8 cellular contexts compared by ENCODE assay signal in the genomic region with DNA sequence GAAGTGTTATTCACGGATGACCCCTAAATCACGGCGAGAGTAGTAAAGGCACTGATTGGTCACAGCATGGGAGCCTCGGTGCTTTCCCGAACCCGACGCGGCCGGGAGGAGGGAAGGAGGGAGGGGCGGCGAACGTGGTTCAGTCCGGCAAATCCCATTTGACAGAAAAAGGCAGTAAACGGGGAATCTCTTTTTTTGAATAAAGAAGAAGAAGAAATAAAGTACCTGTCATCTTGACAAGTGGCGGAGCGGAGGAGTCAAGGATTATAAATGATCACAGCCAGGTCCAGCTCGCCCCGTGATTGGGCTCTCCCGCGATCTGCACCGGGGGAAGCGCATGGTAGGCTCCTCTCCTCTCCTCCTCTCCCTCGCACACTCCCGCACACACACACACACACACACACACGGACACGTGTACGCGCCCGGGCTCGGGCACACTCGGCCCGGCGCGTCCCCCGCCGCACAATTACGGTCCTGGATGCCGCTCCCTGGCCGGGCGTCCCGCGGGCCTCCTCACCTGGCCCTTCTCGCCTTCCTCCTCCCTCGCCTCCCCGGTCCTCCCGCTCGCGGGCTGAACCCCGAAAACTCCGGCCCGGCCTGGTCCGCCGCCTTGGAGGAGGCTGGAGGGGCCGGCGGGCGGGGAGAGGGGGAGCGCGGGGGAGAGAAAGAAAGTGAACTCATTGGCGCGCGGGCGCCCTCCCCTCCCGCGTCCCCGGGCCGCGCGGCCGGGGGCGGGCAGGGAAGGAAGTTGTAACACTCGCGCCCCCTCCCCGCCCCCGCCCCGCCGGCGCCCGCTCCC.
A peak's percentile ranks its signal among the peaks of the same experiment; 100 is the strongest.
DNase-seq lines count a peak whose midpoint lies in the region; ATAC-seq, FAIRE-seq and TF ChIP-seq lines count a peak whose summit lies in the region.

No MANE protein-coding gene starts in this region.

- H3K9me1 ChIP-seq in keratinocyte (ENCODE audit: control insufficient read depth, extremely low read depth, insufficient read depth, low read length): no peaks in the 10 kb centered on the region

- no peak for DNase-seq in CD8-positive, alpha-beta memory T cell
- peak; percentile 47 for DNase-seq in NCI-H2227 treated with DMSO at 0.1 percent for 48 hours (lab: John Stamatoyannopoulos, UW)
- DNase-seq in brain microvascular endothelial cell: peak; percentile 77
- no peak for DNase-seq in keratinocyte (ENCODE audit: low read depth, low spot score)
- no peak for DNase-seq in stimulated activated naive B cell treated with anti-CD40 and anti-IgM and Interleukin-4, amounts not matched to agents 10 μg/mL and 1 μg/mL and 100 μg/mL, for 72 hours
- no peak for DNase-seq in ureter (ENCODE audit: low spot score)
- DNase-seq in NCI-H1048 (lab: John Stamatoyannopoulos, UW): no peak

- H3K27me3 ChIP-seq in CD8-positive, alpha-beta memory T cell (ENCODE audit: insufficient read depth, low read length, poor library complexity, severe bottlenecking): peaks cover 10% of the 10 kb centered on the region
- H3K27me3 ChIP-seq in brain microvascular endothelial cell (replicated peaks) (no peaks in the 10 kb centered on the region), keratinocyte (ENCODE audit: control insufficient read depth, extremely low read depth, insufficient read depth, low read length) (no peaks in the 10 kb centered on the region)

- CTCF ChIA-PET in CD8-positive, alpha-beta memory T cell (lab: Charles Lee): no interaction called here

- peak overlapping the region in 5 of 7 donors; percentile 49 to 77 (median 58) for H3K4me3 Mint-ChIP-seq in CD8-positive, alpha-beta memory T cell
- peak overlapping the region; percentile 74 to 76 for H3K4me3 Mint-ChIP-seq in stimulated activated naive B cell treated with anti-CD40 and anti-IgM and Interleukin-4, amounts not matched to agents 10 μg/mL and 1 μg/mL and 100 μg/mL, for 72 hours

- H3K36me3 ChIP-seq in CD8-positive, alpha-beta memory T cell (ENCODE audit: insufficient read depth, low read length): no peaks in the 10 kb centered on the region
- H3K36me3 ChIP-seq in brain microvascular endothelial cell (replicated peaks): no peaks in the 10 kb centered on the region
- H3K36me3 ChIP-seq in keratinocyte (ENCODE audit: control insufficient read depth in 2 of 2, extremely low read depth in 1 of 2, insufficient read depth in 2 of 2, low read length in 2 of 2): no peaks in the 10 kb centered on the region

- H3K27me3 Mint-ChIP-seq in CD8-positive, alpha-beta memory T cell: peaks cover 50 to 70% of the 10 kb centered on the region in 2 donors
- H3K27me3 Mint-ChIP-seq in stimulated activated naive B cell treated with anti-CD40 and anti-IgM and Interleukin-4, amounts not matched to agents 10 μg/mL and 1 μg/mL and 100 μg/mL, for 72 hours: peaks cover 53 to 58% of the 10 kb centered on the region in 2 donors

- peaks cover 52% of the 10 kb centered on the region for H3K79me2 ChIP-seq in keratinocyte (ENCODE audit: control insufficient read depth, insufficient read depth, low read length)

- peak overlapping the region; percentile 98 for H3K9ac ChIP-seq in keratinocyte (ENCODE audit: control insufficient read depth, extremely low read depth, insufficient read depth, low read length)

- dilution Hi-C loops in keratinocyte (cut with MboI; ENCODE audit: extremely low pct_ligation_motif_present, low sequenced_read_pairs): no loop called here

- H3K4me3 ChIP-seq in CD8-positive, alpha-beta memory T cell (ENCODE audit: low read length): no peak overlapping the region
- H3K4me3 ChIP-seq in brain microvascular endothelial cell (ENCODE audit: low read depth, low read length) (peak overlapping the region; percentile 77), keratinocyte (ENCODE audit: control insufficient read depth in 2 of 3, extremely low read depth in 1 of 3, insufficient read depth in 2 of 3, low read depth in 1 of 3, low read length in 3 of 3) (peak overlapping the region; percentile 75 to 76 (median 76))

- H3K36me3 Mint-ChIP-seq in CD8-positive, alpha-beta memory T cell: peaks cover 0 to 6% (median 1%) of the 10 kb centered on the region in 3 donors
- peaks cover 0 to 3% of the 10 kb centered on the region in 2 donors for H3K36me3 Mint-ChIP-seq in stimulated activated naive B cell treated with anti-CD40 and anti-IgM and Interleukin-4, amounts not matched to agents 10 μg/mL and 1 μg/mL and 100 μg/mL, for 72 hours

- no peak overlapping the region for H3K27ac Mint-ChIP-seq in CD8-positive, alpha-beta memory T cell
- peak overlapping the region; percentile 79 for H3K27ac Mint-ChIP-seq in stimulated activated naive B cell treated with anti-CD40 and anti-IgM and Interleukin-4, amounts not matched to agents 10 μg/mL and 1 μg/mL and 100 μg/mL, for 72 hours

- no peaks in the 10 kb centered on the region for H4K20me1 ChIP-seq in keratinocyte (ENCODE audit: control insufficient read depth, extremely low read depth, insufficient read depth, low read length)

- peaks cover 0 to 15% (median 4%) of the 10 kb centered on the region in 5 donors for H3K9me3 Mint-ChIP-seq in CD8-positive, alpha-beta memory T cell
- H3K9me3 Mint-ChIP-seq in stimulated activated naive B cell treated with anti-CD40 and anti-IgM and Interleukin-4, amounts not matched to agents 10 μg/mL and 1 μg/mL and 100 μg/mL, for 72 hours: no peaks in the 10 kb centered on the region

- POLR2A ChIA-PET in CD8-positive, alpha-beta memory T cell (lab: Charles Lee): no interaction called here

- peak; percentile 72 for FAIRE-seq in keratinocyte (lab: Jason Lieb, UNC)

- TF ChIP-seq CTCF in brain microvascular endothelial cell (IDR thresholded peaks at IDR 0.05; ENCODE audit: low read depth, low read length, missing control alignments) (no peak), keratinocyte (optimal IDR thresholded peaks at IDR 0.05 in 1 of 3, IDR thresholded peaks at IDR 0.05 in 1 of 3, conservative IDR thresholded peaks at IDR 0.05 in 1 of 3; ENCODE audit: extremely low read depth in 1 of 3, insufficient read depth in 2 of 3, low read length in 3 of 3) (no peak)

- peak overlapping the region; percentile 84 for H2AFZ ChIP-seq in keratinocyte (ENCODE audit: control insufficient read depth, low read length)

- H3K4me1 Mint-ChIP-seq in CD8-positive, alpha-beta memory T cell: peaks cover 11 to 25% (median 16%) of the 10 kb centered on the region in 3 donors
- peaks cover 8 to 16% of the 10 kb centered on the region in 2 donors for H3K4me1 Mint-ChIP-seq in stimulated activated naive B cell treated with anti-CD40 and anti-IgM and Interleukin-4, amounts not matched to agents 10 μg/mL and 1 μg/mL and 100 μg/mL, for 72 hours

- H3K27ac ChIP-seq in CD8-positive, alpha-beta memory T cell (ENCODE audit: low read depth, low read length): no peak overlapping the region
- H3K27ac ChIP-seq in brain microvascular endothelial cell (peak overlapping the region; percentile 76), keratinocyte (ENCODE audit: control insufficient read depth, insufficient read depth, low read length) (peak overlapping the region; percentile 97)

- H3K4me2 ChIP-seq in keratinocyte (ENCODE audit: control insufficient read depth, extremely low read depth, insufficient read depth, low read depth, low read length): peak overlapping the region; percentile 69

- ATAC-seq in GM21390 (IDR thresholded peaks at IDR 0.05; ENCODE audit: unreplicated experiment): peak; percentile 23
- no peak for ATAC-seq in stimulated activated naive B cell treated with anti-CD40 and anti-IgM and Interleukin-4, amounts not matched to agents 10 μg/mL and 1 μg/mL and 100 μg/mL, for 72 hours (replicated peaks)

- H3K9me3 ChIP-seq in CD8-positive, alpha-beta memory T cell (ENCODE audit: low read length): no peaks in the 10 kb centered on the region
- H3K9me3 ChIP-seq in keratinocyte (ENCODE audit: control insufficient read depth, low read depth, low read length): no peaks in the 10 kb centered on the region

- H3K4me1 ChIP-seq in CD8-positive, alpha-beta memory T cell (ENCODE audit: insufficient read depth, low read length): no peaks in the 10 kb centered on the region
- peaks cover 29% of the 10 kb centered on the region for H3K4me1 ChIP-seq in keratinocyte (ENCODE audit: control insufficient read depth, extremely low read depth, insufficient read depth, low read length)

- in situ Hi-C loops in brain microvascular endothelial cell (cut with HindIII; ENCODE audit: low pct_ligation_motif_present, low sequenced_read_pairs): no loop called here

Comparison
In these comparisons a context has a peak if more than half of its experiments do, and no peak if none do; other contexts are left out.
1. DNase-seq: peak in NCI-H2227 treated with DMSO at 0.1 percent for 48 hours (single experiment) and brain microvascular endothelial cell (single experiment); none in CD8-positive, alpha-beta memory T cell (0 of 5), keratinocyte (single experiment), stimulated activated naive B cell treated with anti-CD40 and anti-IgM and Interleukin-4, amounts not matched to agents 10 μg/mL and 1 μg/mL and 100 μg/mL, for 72 hours (single experiment), ureter (single experiment) and NCI-H1048 (single experiment).